Comparison of ENCODE assay signal across 18 cellular contexts in the genomic region with DNA sequence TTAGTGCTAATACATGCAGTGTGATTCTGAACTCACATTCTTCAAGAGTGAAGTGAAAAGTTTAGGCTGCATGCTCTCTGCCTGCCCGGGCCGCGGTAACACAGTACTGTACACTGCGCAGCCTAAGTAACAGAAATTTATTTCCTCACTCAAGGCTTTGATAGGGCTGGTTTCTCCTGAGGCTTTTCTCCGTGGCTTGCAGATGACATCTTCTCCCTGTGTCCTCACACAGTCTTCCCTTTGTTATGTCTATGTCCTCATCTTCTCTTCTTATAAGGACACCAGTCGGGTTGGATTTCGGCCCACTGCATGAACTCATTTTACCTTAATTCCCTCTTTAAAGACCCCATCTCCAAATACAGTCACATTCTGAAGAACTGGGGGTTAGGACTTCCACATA.
"Had no signal": no experiment of that assay in that cellular context is flagged by ENCODE, and none has a peak within 500 bp of the region (broad histone marks: within the 10 kb centered on the region; RNA-seq: fewer than 3 reads in every experiment).

No MANE protein-coding gene starts in this region.

- H3K4me3 Mint-ChIP-seq: naive thymus-derived CD4-positive, alpha-beta T cell; nephron progenitor cell; type B pancreatic cell had no signal

- H3K9ac ChIP-seq: parathyroid adenoma had no signal

- H3K36me3 ChIP-seq: esophagus muscularis mucosa, sigmoid colon, thyroid gland had no signal

- DNase-seq: effector memory CD4-positive, alpha-beta T cell; foreskin fibroblast; kidney; left cardiac atrium; naive thymus-derived CD4-positive, alpha-beta T cell; nephron progenitor cell; nucleus accumbens; psoas muscle; sigmoid colon; stimulated activated CD4-positive, alpha-beta T cell treated with anti-CD3 and anti-CD28 coated beads, Interleukin-12 subunit alpha, Interleukin-12 subunit beta, amount 100 ng/mL, for 4 hours; stimulated activated naive CD4-positive, alpha-beta T cell; thyroid gland had no signal

- H3K4me1 ChIP-seq: parathyroid adenoma, psoas muscle, thyroid gland had no signal

- H3K9me3 ChIP-seq: esophagus muscularis mucosa, psoas muscle, sigmoid colon, thyroid gland had no signal

- ATAC-seq: left cardiac atrium; naive thymus-derived CD4-positive, alpha-beta T cell; psoas muscle had no signal

- H3K4me1 Mint-ChIP-seq: naive thymus-derived CD4-positive, alpha-beta T cell had no signal

- H3K27ac Mint-ChIP-seq: naive thymus-derived CD4-positive, alpha-beta T cell; nephron progenitor cell; type B pancreatic cell had no signal

- H3K4me2 ChIP-seq: hepatocyte had no signal

- H3K27me3 Mint-ChIP-seq: naive thymus-derived CD4-positive, alpha-beta T cell had no signal

- H3K27ac ChIP-seq: epithelial cell of prostate, esophagus muscularis mucosa, hepatocyte, parathyroid adenoma, psoas muscle, sigmoid colon, skin epidermis, thyroid gland had no signal

- H3K9me3 Mint-ChIP-seq: nephron progenitor cell, type B pancreatic cell had no signal

- H3K79me2 ChIP-seq: hepatocyte, parathyroid adenoma had no signal

- H3K4me3 ChIP-seq: esophagus muscularis mucosa, hepatocyte, psoas muscle, sigmoid colon, skin epidermis, thyroid gland had no signal

- H3K27me3 ChIP-seq: esophagus muscularis mucosa, hepatocyte, sigmoid colon, thyroid gland had no signal

- H2AFZ ChIP-seq: hepatocyte, parathyroid adenoma had no signal

- H3K36me3 Mint-ChIP-seq: type B pancreatic cell had no signal
